In the genomic region with DNA sequence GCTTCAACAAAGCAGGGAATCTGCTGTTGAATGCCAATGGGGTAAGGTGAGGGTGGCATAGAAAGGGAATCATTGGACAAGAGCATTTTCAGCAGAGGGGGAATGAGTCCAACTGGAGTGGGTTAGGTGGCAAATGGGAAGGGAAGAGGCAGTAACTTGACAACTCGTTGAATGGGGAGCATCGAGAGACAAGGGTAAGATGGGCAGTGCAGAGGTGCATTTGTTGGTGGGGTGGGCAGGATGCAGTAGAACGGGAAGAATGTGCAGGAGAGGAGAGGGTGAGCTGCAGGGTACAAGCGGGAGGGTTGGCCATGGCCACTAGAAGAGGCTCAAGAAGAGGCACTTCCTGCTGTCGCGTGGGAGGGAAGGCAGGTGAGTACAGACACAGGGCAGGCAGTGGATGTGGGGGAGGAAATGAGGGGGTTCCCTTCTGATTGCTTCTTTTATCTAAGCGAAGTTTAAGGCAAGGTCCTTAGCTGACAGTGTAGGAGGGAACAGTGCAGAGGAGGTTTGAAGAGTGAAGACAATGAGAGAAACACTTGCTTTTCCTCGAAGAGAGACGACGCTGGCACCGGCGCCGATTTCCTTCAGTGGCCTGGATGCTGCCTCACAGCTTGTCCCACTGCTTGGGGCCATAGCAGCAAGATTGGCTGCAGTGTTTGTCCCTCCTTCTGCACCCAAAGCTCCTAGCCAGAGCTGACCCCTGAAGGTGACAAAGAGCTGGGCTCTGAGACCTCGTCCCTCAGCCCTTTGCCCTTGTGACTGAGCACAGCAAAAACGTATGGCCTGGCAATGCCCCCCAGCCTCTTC, we compare ENCODE assay signal across 10 cellular contexts. TPM values are rescaled to one million over a fixed set of nuclear protein-coding genes. Genes with fewer than 3 reads are reported as not detected.
DNase-seq lines count a peak whose midpoint lies in the region; ATAC-seq and TF ChIP-seq lines count a peak whose summit lies in the region.
"Had no signal": no experiment of that assay in that cellular context is flagged by ENCODE, and none has a peak within 500 bp of the region (broad histone marks: within the 10 kb centered on the region; RNA-seq: fewer than 3 reads in every experiment).

No MANE protein-coding gene starts in this region.

- peaks cover 4% of the 10 kb centered on the region for H3K9me3 Mint-ChIP-seq in activated naive CD4-positive, alpha-beta T cell treated with anti-CD3 and anti-CD28 coated beads, Interleukin-2, amount 50 U/mL, for 24 hours
- no peaks in the 10 kb centered on the region for H3K9me3 Mint-ChIP-seq in dendritic cell treated with granulocyte-macrophage colony-stimulating factor and Interleukin-4, amounts not matched to agents 40 ng/mL and 50 ng/mL, for 4 days

- no peaks in the 10 kb centered on the region for H3K79me2 ChIP-seq in SU-DHL-6 (ENCODE audit: insufficient read depth, low read length)

- H3K4me3 ChIP-seq in SU-DHL-6 (ENCODE audit: insufficient read depth, low read length, poor library complexity, severe bottlenecking) = no peak overlapping the region
- no peak overlapping the region for H3K4me3 ChIP-seq in thymus (ENCODE audit: low read length)
- H3K4me3 ChIP-seq in mucosa of descending colon = no peak overlapping the region
- H3K4me3 ChIP-seq: upper lobe of right lung had no signal

- no peak for DNase-seq in activated naive CD4-positive, alpha-beta T cell treated with Interleukin-2 at 50 U/mL for 16 hours
- DNase-seq in NCI-H345 treated with DMSO at 0.1 percent for 48 hours (lab: John Stamatoyannopoulos, UW; ENCODE audit: unreplicated experiment) = no peak
- no peak for DNase-seq in mucosa of descending colon
- DNase-seq: central memory CD4-positive, alpha-beta T cell had no signal

- intact Hi-C loops in dendritic cell treated with granulocyte-macrophage colony-stimulating factor and Interleukin-4, amounts not matched to agents 40 ng/mL and 50 ng/mL, for 4 days (cut with micrococcal nuclease) = no loop called here
- intact Hi-C loops in mucosa of descending colon (cut with DNase I, micrococcal nuclease) = no loop called here

- peak overlapping the region; percentile 19 for H3K27ac Mint-ChIP-seq in activated naive CD4-positive, alpha-beta T cell treated with anti-CD3 and anti-CD28 coated beads, Interleukin-2, amount 50 U/mL, for 24 hours
- H3K27ac Mint-ChIP-seq in dendritic cell treated with granulocyte-macrophage colony-stimulating factor and Interleukin-4, amounts not matched to agents 40 ng/mL and 50 ng/mL, for 4 days = peak overlapping the region; percentile 82

- no peaks in the 10 kb centered on the region for H3K9me2 ChIP-seq in SU-DHL-6 (replicated peaks; ENCODE audit: insufficient read depth, low read length)

- H3K4me3 Mint-ChIP-seq in activated naive CD4-positive, alpha-beta T cell treated with anti-CD3 and anti-CD28 coated beads, Interleukin-2, amount 50 U/mL, for 24 hours = peak overlapping the region; percentile 34
- H3K4me3 Mint-ChIP-seq in dendritic cell treated with granulocyte-macrophage colony-stimulating factor and Interleukin-4, amounts not matched to agents 40 ng/mL and 50 ng/mL, for 4 days = no peak overlapping the region

- H3K27ac ChIP-seq in SU-DHL-6 (ENCODE audit: low read depth, low read length) = no peak overlapping the region
- peak overlapping the region; percentile 68 for H3K27ac ChIP-seq in thymus (ENCODE audit: low read depth)
- H3K27ac ChIP-seq: upper lobe of right lung had no signal

- H3K4me2 ChIP-seq in SU-DHL-6 (ENCODE audit: low read depth, low read length, poor library complexity, severe bottlenecking) = no peak overlapping the region

- H3K27me3 Mint-ChIP-seq in activated naive CD4-positive, alpha-beta T cell treated with anti-CD3 and anti-CD28 coated beads, Interleukin-2, amount 50 U/mL, for 24 hours = no peaks in the 10 kb centered on the region
- peaks cover 6% of the 10 kb centered on the region for H3K27me3 Mint-ChIP-seq in dendritic cell treated with granulocyte-macrophage colony-stimulating factor and Interleukin-4, amounts not matched to agents 40 ng/mL and 50 ng/mL, for 4 days

- H3K4me1 Mint-ChIP-seq in activated naive CD4-positive, alpha-beta T cell treated with anti-CD3 and anti-CD28 coated beads, Interleukin-2, amount 50 U/mL, for 24 hours = peaks cover 86% of the 10 kb centered on the region
- peaks cover 90% of the 10 kb centered on the region for H3K4me1 Mint-ChIP-seq in dendritic cell treated with granulocyte-macrophage colony-stimulating factor and Interleukin-4, amounts not matched to agents 40 ng/mL and 50 ng/mL, for 4 days (ENCODE audit: low read depth)

- H3K9ac ChIP-seq in SU-DHL-6 (ENCODE audit: low read length) = no peak overlapping the region

- H4K20me1 ChIP-seq in SU-DHL-6 (ENCODE audit: low read depth, low read length) = no peaks in the 10 kb centered on the region

- TF ChIP-seq CTCF in SU-DHL-6 (IDR thresholded peaks at IDR 0.05; ENCODE audit: insufficient read depth, low read length, poor library complexity, severe bottlenecking) (no peak), mucosa of descending colon (IDR thresholded peaks at IDR 0.05) (no peak)

- WGBS in thymus = 74% methylated on average over 15 of the region's 15 CpGs

- peaks cover 11% of the 10 kb centered on the region for H3F3A ChIP-seq in SU-DHL-6 (ENCODE audit: insufficient read depth)

- H3K36me3 ChIP-seq in SU-DHL-6 (ENCODE audit: low read length) = peaks cover 3% of the 10 kb centered on the region; the same call in 1 of the 2 replicates
- H3K36me3 ChIP-seq in thymus (ENCODE audit: control insufficient read depth, insufficient read depth) = no peaks in the 10 kb centered on the region
- no peaks in the 10 kb centered on the region for H3K36me3 ChIP-seq in mucosa of descending colon (ENCODE audit: low read depth)
- H3K36me3 ChIP-seq: upper lobe of right lung had no signal

- H3K4me1 ChIP-seq in thymus (ENCODE audit: control insufficient read depth, insufficient read depth, low read length) (peaks cover 31% of the 10 kb centered on the region), mucosa of descending colon (ENCODE audit: low read depth) (peaks cover 22% of the 10 kb centered on the region)

- peak overlapping the region; percentile 5 for H2AFZ ChIP-seq in SU-DHL-6 (ENCODE audit: low read depth, low read length, severe bottlenecking)

- ATAC-seq in mucosa of descending colon = no peak
- ATAC-seq in GM19463 (IDR thresholded peaks at IDR 0.05; ENCODE audit: unreplicated experiment) = no peak

- no peaks in the 10 kb centered on the region for H3K9me3 ChIP-seq in SU-DHL-6 (ENCODE audit: insufficient read depth, low read length)
- H3K9me3 ChIP-seq in thymus (ENCODE audit: control insufficient read depth) = no peaks in the 10 kb centered on the region
- no peaks in the 10 kb centered on the region for H3K9me3 ChIP-seq in mucosa of descending colon
- H3K9me3 ChIP-seq: upper lobe of right lung had no signal

- H3K36me3 Mint-ChIP-seq in activated naive CD4-positive, alpha-beta T cell treated with anti-CD3 and anti-CD28 coated beads, Interleukin-2, amount 50 U/mL, for 24 hours = no peaks in the 10 kb centered on the region
- H3K36me3 Mint-ChIP-seq in dendritic cell treated with granulocyte-macrophage colony-stimulating factor and Interleukin-4, amounts not matched to agents 40 ng/mL and 50 ng/mL, for 4 days (ENCODE audit: low read depth) = peaks cover 24% of the 10 kb centered on the region

- H3K27me3 ChIP-seq in SU-DHL-6 (ENCODE audit: low read length) (no peaks in the 10 kb centered on the region), thymus (ENCODE audit: control insufficient read depth, insufficient read depth) (no peaks in the 10 kb centered on the region)
- H3K27me3 ChIP-seq: upper lobe of right lung had no signal

RNA-seq across cellular contexts. Expression of a gene that starts 3.2 kb away (rescaled TPM):
- 17.1 TPM for polyA plus RNA-seq in thymus
- 10 to 100 TPM in 2 of 3 donors, 1 to 10 TPM in 1; 9.7 to 24.7 (median 16.4) TPM for total RNA-seq in mucosa of descending colon

RNA-seq across cellular contexts. Expression of a gene that starts 40.3 kb away (rescaled TPM):
- polyA plus RNA-seq in thymus = 54.3 TPM
- 1 to 10 TPM; 5.3 to 7.6 (median 5.8) TPM for total RNA-seq in mucosa of descending colon
